1 cellular context compared by ENCODE assay signal in the genomic region with DNA sequence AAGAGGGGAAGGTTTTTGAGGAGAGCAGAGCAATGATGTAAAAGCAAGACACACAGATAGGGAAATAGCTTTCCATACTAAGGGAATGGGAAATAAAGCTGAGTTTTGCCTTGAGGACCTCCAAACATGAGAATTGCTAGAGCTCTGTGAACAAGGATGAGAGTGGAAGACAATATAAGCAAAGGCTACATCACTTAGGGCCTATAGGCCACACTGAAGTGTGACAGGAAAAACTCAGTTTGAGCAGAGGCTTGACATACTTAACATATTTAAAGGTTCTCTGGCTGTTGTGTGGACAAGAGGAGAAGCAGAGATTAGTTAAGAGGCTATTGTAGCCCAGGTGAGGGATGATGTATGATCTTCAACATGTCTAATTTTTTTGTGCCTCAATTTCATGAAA.
TF ChIP-seq lines count a peak whose summit lies in the region.

No MANE protein-coding gene starts in this region.

TF ChIP-seq in HepG2, 621 proteins besides CTCF, POLR2A, EP300 and RAD21:
- TF ChIP-seq HMG20B (CRISPR knock-in tag; conservative IDR thresholded peaks at IDR 0.05) = no peak
- no peak for TF ChIP-seq TMF1 (CRISPR knock-in tag; IDR thresholded peaks at IDR 0.05; ENCODE audit: low read depth)
- no peak for TF ChIP-seq TBX3 (IDR thresholded peaks at IDR 0.05; ENCODE audit: borderline replicate concordance)
- TF ChIP-seq POLR2AphosphoS5 (IDR thresholded peaks at IDR 0.05; ENCODE audit: low read depth, low read length) = peak; percentile 16; the same call in 1 of the 2 replicates
- TF ChIP-seq IRF1 (CRISPR knock-in tag; IDR thresholded peaks at IDR 0.05; ENCODE audit: low read depth) = no peak
- no peak for TF ChIP-seq ZNF710 (CRISPR knock-in tag; IDR thresholded peaks at IDR 0.05; ENCODE audit: borderline replicate concordance)
- TF ChIP-seq ZNF7 (CRISPR knock-in tag; IDR thresholded peaks at IDR 0.05) = no peak
- TF ChIP-seq AGO2 (optimal IDR thresholded peaks at IDR 0.05; ENCODE audit: low read depth, low read length) = no peak
- no peak for TF ChIP-seq SSRP1 (CRISPR knock-in tag; IDR thresholded peaks at IDR 0.05)
- TF ChIP-seq POLR2G (IDR thresholded peaks at IDR 0.05; ENCODE audit: low read depth, low read length) = no peak
- TF ChIP-seq NR2F1 (CRISPR knock-in tag; IDR thresholded peaks at IDR 0.05) = no peak
- TF ChIP-seq BHLHE40 (IDR thresholded peaks at IDR 0.05; ENCODE audit: low read length) = no peak
- TF ChIP-seq, protein P1, sequence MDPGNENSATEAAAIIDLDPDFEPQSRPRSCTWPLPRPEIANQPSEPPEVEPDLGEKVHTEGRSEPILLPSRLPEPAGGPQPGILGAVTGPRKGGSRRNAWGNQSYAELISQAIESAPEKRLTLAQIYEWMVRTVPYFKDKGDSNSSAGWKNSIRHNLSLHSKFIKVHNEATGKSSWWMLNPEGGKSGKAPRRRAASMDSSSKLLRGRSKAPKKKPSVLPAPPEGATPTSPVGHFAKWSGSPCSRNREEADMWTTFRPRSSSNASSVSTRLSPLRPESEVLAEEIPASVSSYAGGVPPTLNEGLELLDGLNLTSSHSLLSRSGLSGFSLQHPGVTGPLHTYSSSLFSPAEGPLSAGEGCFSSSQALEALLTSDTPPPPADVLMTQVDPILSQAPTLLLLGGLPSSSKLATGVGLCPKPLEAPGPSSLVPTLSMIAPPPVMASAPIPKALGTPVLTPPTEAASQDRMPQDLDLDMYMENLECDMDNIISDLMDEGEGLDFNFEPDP (CRISPR knock-in tag; conservative IDR thresholded peaks at IDR 0.05) = 0 out of 2 replicates have a peak, but pooled peaks have one; percentile 62
- TF ChIP-seq RBM22 (optimal IDR thresholded peaks at IDR 0.05; ENCODE audit: low read length) = peak; percentile 88
- TF ChIP-seq, protein P2, sequence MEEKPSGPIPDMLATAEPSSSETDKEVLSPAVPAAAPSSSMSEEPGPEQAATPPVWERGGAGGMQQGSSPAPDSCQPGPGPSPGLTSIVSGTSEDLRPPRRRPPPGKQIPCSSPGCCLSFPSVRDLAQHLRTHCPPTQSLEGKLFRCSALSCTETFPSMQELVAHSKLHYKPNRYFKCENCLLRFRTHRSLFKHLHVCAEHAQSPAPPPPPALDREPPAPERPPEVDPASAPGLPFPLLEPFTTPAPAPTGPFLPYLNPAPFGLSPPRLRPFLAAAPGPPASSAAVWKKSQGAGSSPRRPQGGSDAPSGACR (CRISPR knock-in tag; IDR thresholded peaks at IDR 0.05) = no peak
- no peak for TF ChIP-seq TEAD2 (CRISPR knock-in tag; IDR thresholded peaks at IDR 0.05)
- TF ChIP-seq, protein P3, sequence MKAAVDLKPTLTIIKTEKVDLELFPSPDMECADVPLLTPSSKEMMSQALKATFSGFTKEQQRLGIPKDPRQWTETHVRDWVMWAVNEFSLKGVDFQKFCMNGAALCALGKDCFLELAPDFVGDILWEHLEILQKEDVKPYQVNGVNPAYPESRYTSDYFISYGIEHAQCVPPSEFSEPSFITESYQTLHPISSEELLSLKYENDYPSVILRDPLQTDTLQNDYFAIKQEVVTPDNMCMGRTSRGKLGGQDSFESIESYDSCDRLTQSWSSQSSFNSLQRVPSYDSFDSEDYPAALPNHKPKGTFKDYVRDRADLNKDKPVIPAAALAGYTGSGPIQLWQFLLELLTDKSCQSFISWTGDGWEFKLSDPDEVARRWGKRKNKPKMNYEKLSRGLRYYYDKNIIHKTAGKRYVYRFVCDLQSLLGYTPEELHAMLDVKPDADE (CRISPR knock-in tag; IDR thresholded peaks at IDR 0.05) = no peak
- TF ChIP-seq YY1 (IDR thresholded peaks at IDR 0.05; ENCODE audit: insufficient read depth, insufficient replicate concordance, low read depth, low read length) = no peak
- no peak for TF ChIP-seq ZNF3 (CRISPR knock-in tag; IDR thresholded peaks at IDR 0.05)
- TF ChIP-seq SP5 (CRISPR knock-in tag; IDR thresholded peaks at IDR 0.05; ENCODE audit: borderline replicate concordance, low read depth) = no peak
